23 cellular contexts compared by ENCODE assay signal in genomic region chr7:119596651-119597050, GRCh38.
"Had no signal": no experiment of that assay in that cellular context is flagged by ENCODE, and none has a peak within 500 bp of the region (broad histone marks: within the 10 kb centered on the region; RNA-seq: fewer than 3 reads in every experiment).

No MANE protein-coding gene starts in this region.

- H3K36me3 ChIP-seq: esophagus squamous epithelium, gastroesophageal sphincter, neutrophil, pancreas, right lobe of liver, thoracic aorta, tibial nerve, upper lobe of left lung had no signal

- H3K4me1 ChIP-seq: esophagus squamous epithelium, foreskin keratinocyte, gastroesophageal sphincter, pancreas, right lobe of liver, tibial nerve, upper lobe of left lung had no signal

- H3K4me3 ChIP-seq: coronary artery, esophagus squamous epithelium, gastroesophageal sphincter, lung, mucosa of descending colon, pancreas, right lobe of liver, thoracic aorta, tibial nerve, upper lobe of left lung had no signal

- DNase-seq: effector memory CD8-positive, alpha-beta T cell; erythroblast; esophagus squamous epithelium; foreskin keratinocyte; hypothalamus; immature natural killer cell; mucosa of descending colon; naive B cell; pancreas; right lobe of liver; small intestine; stimulated activated CD4-positive, alpha-beta T cell treated with anti-CD3 and anti-CD28 coated beads, Interleukin-15, amount 100 ng/mL, for 24 hours; stimulated activated CD4-positive, alpha-beta T cell treated with anti-CD3 and anti-CD28 coated beads, Interleukin-2, amount 100 ng/mL, for 48 hours; stimulated activated naive B cell treated with anti-CD40 and anti-IgM and Interleukin-4, amounts not matched to agents 10 μg/mL and 1 μg/mL and 100 μg/mL, for 72 hours; upper lobe of left lung had no signal

- ATAC-seq: effector memory CD8-positive, alpha-beta T cell; foreskin keratinocyte; gastroesophageal sphincter; left lobe of liver; mucosa of descending colon; natural killer cell treated with Interleukin-12 subunit alpha and Interleukin-12 subunit beta and Interleukin-15 and Interleukin-18, amount 100 ng/mL, for 72 hours; pancreas; right lobe of liver; stimulated activated naive B cell treated with anti-CD40 and anti-IgM and Interleukin-4, amounts not matched to agents 10 μg/mL and 1 μg/mL and 100 μg/mL, for 72 hours had no signal

- H3K27me3 ChIP-seq: esophagus squamous epithelium, foreskin keratinocyte, gastroesophageal sphincter, neutrophil, pancreas, right lobe of liver, tibial nerve, upper lobe of left lung had no signal

- H3K9me3 ChIP-seq: esophagus squamous epithelium, gastroesophageal sphincter, neutrophil, pancreas, right lobe of liver, thoracic aorta, upper lobe of left lung had no signal

- H3K27ac ChIP-seq: coronary artery, esophagus squamous epithelium, foreskin keratinocyte, gastroesophageal sphincter, neutrophil, pancreas, right lobe of liver, thoracic aorta, tibial nerve, upper lobe of left lung had no signal
